10 cellular contexts compared by ENCODE assay signal in genomic region chr7:148882192-148882591, GRCh38. TPM values are rescaled to one million over a fixed set of nuclear protein-coding genes. Genes with fewer than 3 reads are reported as not detected.
DNase-seq lines count a peak whose midpoint lies in the region; ATAC-seq and TF ChIP-seq lines count a peak whose summit lies in the region.
"Had no signal": no experiment of that assay in that cellular context is flagged by ENCODE, and none has a peak within 500 bp of the region (broad histone marks: within the 10 kb centered on the region; RNA-seq: fewer than 3 reads in every experiment).

No MANE protein-coding gene starts in this region.

- peak overlapping the region; percentile 88 for H3K27ac ChIP-seq in OCI-LY3 (ENCODE audit: low read length)

- H2AFZ ChIP-seq in OCI-LY3 (ENCODE audit: low read depth, low read length) = no peak overlapping the region

- TF ChIP-seq CTCF in OCI-LY3 (IDR thresholded peaks at IDR 0.05; ENCODE audit: low read depth, low read length) (no peak), retinal pigment epithelial cell (conservative IDR thresholded peaks at IDR 0.05; ENCODE audit: low read depth, low read length) (no peak)

- H3K36me3 Mint-ChIP-seq in activated CD8-positive, alpha-beta memory T cell treated with anti-CD3 and anti-CD28 coated beads, Interleukin-2, amount 10 ng/mL, durations not matched to agents 7 days and 5 days = peaks cover 28% of the 10 kb centered on the region
- peaks cover 22% of the 10 kb centered on the region for H3K36me3 Mint-ChIP-seq in effector memory CD8-positive, alpha-beta T cell (ENCODE audit: insufficient read depth)

- H3K4me1 ChIP-seq in OCI-LY3 (ENCODE audit: low read length) = peaks cover 32% of the 10 kb centered on the region

- peak overlapping the region; percentile 92 for H3K4me3 ChIP-seq in OCI-LY3 (ENCODE audit: low read length)
- peak overlapping the region; percentile 90 for H3K4me3 ChIP-seq in retinal pigment epithelial cell (ENCODE audit: low read length)

- peaks cover 82% of the 10 kb centered on the region for H3K79me2 ChIP-seq in OCI-LY3 (ENCODE audit: low read length)

- H3K36me3 ChIP-seq in OCI-LY3 (replicated peaks; ENCODE audit: low read depth, low read length) = peaks cover 28% of the 10 kb centered on the region

- peaks cover 46% of the 10 kb centered on the region for H3K4me1 Mint-ChIP-seq in activated CD8-positive, alpha-beta memory T cell treated with anti-CD3 and anti-CD28 coated beads, Interleukin-2, amount 10 ng/mL, durations not matched to agents 7 days and 5 days
- peaks cover 5 to 17% of the 10 kb centered on the region in 2 donors for H3K4me1 Mint-ChIP-seq in effector memory CD8-positive, alpha-beta T cell (ENCODE audit: low read depth in 2 of 2)

- H3K4me2 ChIP-seq in OCI-LY3 (ENCODE audit: low read length) = peak overlapping the region; percentile 87

- no peak for DNase-seq in activated CD8-positive, alpha-beta memory T cell treated with anti-CD3 and anti-CD28 coated beads, Interleukin-2, amount 10 ng/mL, durations not matched to agents 7 days and 5 days
- DNase-seq in activated CD8-positive, alpha-beta memory T cell treated with anti-CD3 and anti-CD28 coated beads, Interleukin-2, amount 50 U/mL, for 48 hours = no peak
- DNase-seq in effector memory CD8-positive, alpha-beta T cell = no peak
- DNase-seq in retinal pigment epithelial cell (ENCODE audit: low read depth) (no peak), sciatic nerve (ENCODE audit: low spot score) (no peak), UCSD-AML1 (lab: John Stamatoyannopoulos, UW; ENCODE audit: unreplicated experiment) (no peak)
- DNase-seq: effector CD4-positive, alpha-beta T cell; KG1 had no signal

- peak overlapping the region; percentile 96 for H3K4me3 Mint-ChIP-seq in activated CD8-positive, alpha-beta memory T cell treated with anti-CD3 and anti-CD28 coated beads, Interleukin-2, amount 10 ng/mL, durations not matched to agents 7 days and 5 days
- H3K4me3 Mint-ChIP-seq in effector memory CD8-positive, alpha-beta T cell = peak overlapping the region; percentile 88 to 91

- no peaks in the 10 kb centered on the region for H3K27me3 Mint-ChIP-seq in activated CD8-positive, alpha-beta memory T cell treated with anti-CD3 and anti-CD28 coated beads, Interleukin-2, amount 10 ng/mL, durations not matched to agents 7 days and 5 days
- H3K27me3 Mint-ChIP-seq in effector memory CD8-positive, alpha-beta T cell = no peaks in the 10 kb centered on the region

- H3K27ac Mint-ChIP-seq in activated CD8-positive, alpha-beta memory T cell treated with anti-CD3 and anti-CD28 coated beads, Interleukin-2, amount 10 ng/mL, durations not matched to agents 7 days and 5 days = no peak overlapping the region
- H3K27ac Mint-ChIP-seq in effector memory CD8-positive, alpha-beta T cell = no peak overlapping the region

- intact Hi-C loops in sciatic nerve (cut with DNase I) = loop anchor here (10.0 kb wide), 1 partner anchor 83 kb away; no protein-coding TSS in a partner anchor

- ATAC-seq in activated CD8-positive, alpha-beta memory T cell treated with anti-CD3 and anti-CD28 coated beads, Interleukin-2, amount 10 ng/mL, durations not matched to agents 7 days and 5 days = no peak
- ATAC-seq in effector memory CD8-positive, alpha-beta T cell (replicated peaks) = no peak
- ATAC-seq in sciatic nerve = no peak
- no peak for ATAC-seq in GM19397 (IDR thresholded peaks at IDR 0.05; ENCODE audit: unreplicated experiment)

- H3K9me3 Mint-ChIP-seq in activated CD8-positive, alpha-beta memory T cell treated with anti-CD3 and anti-CD28 coated beads, Interleukin-2, amount 10 ng/mL, durations not matched to agents 7 days and 5 days (ENCODE audit: low read depth) = no peaks in the 10 kb centered on the region
- H3K9me3 Mint-ChIP-seq in effector memory CD8-positive, alpha-beta T cell = no peaks in the 10 kb centered on the region

- no peaks in the 10 kb centered on the region for H3K9me3 ChIP-seq in OCI-LY3 (ENCODE audit: insufficient read depth, low read length)

- no peaks in the 10 kb centered on the region for H3K27me3 ChIP-seq in OCI-LY3 (ENCODE audit: low read depth, low read length)

- H4K20me1 ChIP-seq in OCI-LY3 (ENCODE audit: insufficient read depth, low read length) = peaks cover 55% of the 10 kb centered on the region

- H3K9ac ChIP-seq in OCI-LY3 (ENCODE audit: low read length) = peak overlapping the region; percentile 99

- CTCF ChIA-PET in activated CD8-positive, alpha-beta memory T cell treated with anti-CD3 and anti-CD28 coated beads, Interleukin-2, amount 10 ng/mL, durations not matched to agents 7 days and 5 days (lab: Charles Lee) = interaction anchor here (1.2 to 2.0 kb wide), 4 partner anchors 26 to 89 kb away, joined by 4 to 11 read pairs (median 9); no protein-coding TSS in a partner anchor

RNA-seq across cellular contexts. Expression of gene EZH2, which starts 1.9 kb away (rescaled TPM):
- 100 to 1,000 TPM; 106 to 109 TPM for total RNA-seq in activated CD8-positive, alpha-beta memory T cell treated with anti-CD3 and anti-CD28 coated beads, Interleukin-2, amount 10 ng/mL, durations not matched to agents 7 days and 5 days
- 4.4 TPM for total RNA-seq in sciatic nerve

Comparison
In these comparisons a context has a peak if more than half of its experiments do, and no peak if none do; other contexts are left out.
1. RNA of gene EZH2, which starts 1.9 kb away (total RNA-seq): 106 to 109 TPM in activated CD8-positive, alpha-beta memory T cell treated with anti-CD3 and anti-CD28 coated beads, Interleukin-2, amount 10 ng/mL, durations not matched to agents 7 days and 5 days; 4.4 TPM in sciatic nerve (single experiment); every median in the first group is over 10 times any median in the second.